ENCODE assay signal across 1 cellular context in the genomic region with DNA sequence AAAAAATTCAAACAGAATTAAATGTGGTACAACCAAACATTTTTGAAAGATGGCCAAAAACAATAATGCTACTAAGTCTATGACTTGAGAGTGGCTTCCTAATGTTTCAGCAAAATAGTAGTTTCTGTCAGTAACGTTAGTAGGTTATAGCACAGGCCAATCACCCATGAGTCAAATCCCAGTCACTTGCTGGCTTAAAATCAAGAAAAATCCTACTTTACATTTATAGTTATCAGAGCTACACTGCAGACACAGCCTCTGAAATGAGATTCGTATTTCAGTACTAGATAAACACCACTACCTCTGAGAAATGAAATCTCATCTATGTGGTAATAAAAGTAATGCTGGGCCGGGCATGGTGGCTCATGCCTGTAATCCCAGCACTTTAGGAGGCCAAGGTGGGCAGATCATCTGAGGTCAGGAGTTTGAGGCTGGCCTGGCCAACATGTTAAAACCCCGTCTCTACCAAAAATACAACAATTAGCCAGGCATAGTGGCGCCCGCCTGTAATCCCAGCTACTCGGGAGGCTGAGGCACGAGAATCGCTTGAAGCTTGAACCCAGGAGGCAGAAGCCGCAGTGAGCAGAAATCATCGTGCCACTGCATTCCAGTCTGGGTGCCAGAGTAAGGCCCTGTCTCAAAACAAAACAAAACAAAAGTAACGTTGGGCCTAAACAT.
A peak's percentile ranks its signal among the peaks of the same experiment; 100 is the strongest.
TF ChIP-seq lines count a peak whose summit lies in the region.

No MANE protein-coding gene starts in this region.

TF ChIP-seq in HEK293, 187 proteins besides CTCF, POLR2A, EP300 and RAD21 (continued from another document):
- TF ChIP-seq AEBP2 (tag by site-specific recombination; IDR thresholded peaks at IDR 0.05; ENCODE audit: borderline replicate concordance) (no peak), ZNF26 (tag by site-specific recombination; IDR thresholded peaks at IDR 0.05) (no peak), ZNF341 (tag by site-specific recombination; IDR thresholded peaks at IDR 0.05; ENCODE audit: low read depth) (no peak), PRDM4 (tag by site-specific recombination; IDR thresholded peaks at IDR 0.05) (peak; percentile 53; the same call in 1 of the 2 replicates)
